In genomic region chr20:45051497-45052060, GRCh38 we compare ENCODE assay signal across 3 cellular contexts.
TF ChIP-seq lines count a peak whose summit lies in the region.

No MANE protein-coding gene starts in this region.

TF ChIP-seq in SK-N-SH, 30 proteins besides CTCF, POLR2A, EP300 and RAD21:
- TF ChIP-seq GATA2 (CRISPR knock-in tag; IDR thresholded peaks at IDR 0.05), result no peak
- no peak for TF ChIP-seq TAF1 (IDR thresholded peaks at IDR 0.05; ENCODE audit: borderline replicate concordance, low read depth, low read length)
- TF ChIP-seq MXI1 (IDR thresholded peaks at IDR 0.05; ENCODE audit: low read depth, low read length), result no peak
- no peak for TF ChIP-seq ELF1 (IDR thresholded peaks at IDR 0.05)
- TF ChIP-seq TEAD4 (IDR thresholded peaks at IDR 0.05; ENCODE audit: borderline replicate concordance, insufficient read depth), result no peak
- no peak for TF ChIP-seq RXRA (IDR thresholded peaks at IDR 0.05; ENCODE audit: borderline replicate concordance, low read depth)
- no peak for TF ChIP-seq IRF3 (IDR thresholded peaks at IDR 0.05; ENCODE audit: low read depth, low read length)
- TF ChIP-seq FOSL2 (IDR thresholded peaks at IDR 0.05; ENCODE audit: borderline replicate concordance, low read depth), result no peak
- TF ChIP-seq EZH2phosphoT487 (IDR thresholded peaks at IDR 0.05; ENCODE audit: borderline replicate concordance, low read depth), result no peak
- TF ChIP-seq CHD2 (IDR thresholded peaks at IDR 0.05; ENCODE audit: low read length, partially characterized antibody), result no peak
- no peak for TF ChIP-seq TCF12 (IDR thresholded peaks at IDR 0.05)
- no peak for TF ChIP-seq ZBTB33 (IDR thresholded peaks at IDR 0.05; ENCODE audit: borderline replicate concordance, low read depth)

TF ChIP-seq in SK-N-SH treated with all-trans-retinoic acid at 6 μM for 48 hours, 23 proteins besides CTCF, POLR2A, EP300 and RAD21:
- TF ChIP-seq ISL1 (CRISPR knock-in tag; IDR thresholded peaks at IDR 0.05), result no peak
- TF ChIP-seq ARNTL (CRISPR knock-in tag; IDR thresholded peaks at IDR 0.05; ENCODE audit: borderline replicate concordance, low read depth), result no peak
- no peak for TF ChIP-seq ESRRG (CRISPR knock-in tag; IDR thresholded peaks at IDR 0.05)
- no peak for TF ChIP-seq PPARA (CRISPR knock-in tag; IDR thresholded peaks at IDR 0.05; ENCODE audit: borderline replicate concordance)
- TF ChIP-seq SNAI2 (CRISPR knock-in tag; IDR thresholded peaks at IDR 0.05), result no peak
- TF ChIP-seq GLIS3 (CRISPR knock-in tag; IDR thresholded peaks at IDR 0.05), result no peak
- no peak for TF ChIP-seq BACH2 (CRISPR knock-in tag; IDR thresholded peaks at IDR 0.05; ENCODE audit: borderline replicate concordance)
- TF ChIP-seq OSR1 (CRISPR knock-in tag; IDR thresholded peaks at IDR 0.05), result no peak
- TF ChIP-seq, protein P1, sequence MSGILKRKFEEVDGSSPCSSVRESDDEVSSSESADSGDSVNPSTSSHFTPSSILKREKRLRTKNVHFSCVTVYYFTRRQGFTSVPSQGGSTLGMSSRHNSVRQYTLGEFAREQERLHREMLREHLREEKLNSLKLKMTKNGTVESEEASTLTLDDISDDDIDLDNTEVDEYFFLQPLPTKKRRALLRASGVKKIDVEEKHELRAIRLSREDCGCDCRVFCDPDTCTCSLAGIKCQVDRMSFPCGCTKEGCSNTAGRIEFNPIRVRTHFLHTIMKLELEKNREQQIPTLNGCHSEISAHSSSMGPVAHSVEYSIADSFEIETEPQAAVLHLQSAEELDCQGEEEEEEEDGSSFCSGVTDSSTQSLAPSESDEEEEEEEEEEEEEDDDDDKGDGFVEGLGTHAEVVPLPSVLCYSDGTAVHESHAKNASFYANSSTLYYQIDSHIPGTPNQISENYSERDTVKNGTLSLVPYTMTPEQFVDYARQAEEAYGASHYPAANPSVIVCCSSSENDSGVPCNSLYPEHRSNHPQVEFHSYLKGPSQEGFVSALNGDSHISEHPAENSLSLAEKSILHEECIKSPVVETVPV (CRISPR knock-in tag; IDR thresholded peaks at IDR 0.05), result no peak
- TF ChIP-seq ZNF8 (CRISPR knock-in tag; IDR thresholded peaks at IDR 0.05), result no peak
- TF ChIP-seq, protein P2, sequence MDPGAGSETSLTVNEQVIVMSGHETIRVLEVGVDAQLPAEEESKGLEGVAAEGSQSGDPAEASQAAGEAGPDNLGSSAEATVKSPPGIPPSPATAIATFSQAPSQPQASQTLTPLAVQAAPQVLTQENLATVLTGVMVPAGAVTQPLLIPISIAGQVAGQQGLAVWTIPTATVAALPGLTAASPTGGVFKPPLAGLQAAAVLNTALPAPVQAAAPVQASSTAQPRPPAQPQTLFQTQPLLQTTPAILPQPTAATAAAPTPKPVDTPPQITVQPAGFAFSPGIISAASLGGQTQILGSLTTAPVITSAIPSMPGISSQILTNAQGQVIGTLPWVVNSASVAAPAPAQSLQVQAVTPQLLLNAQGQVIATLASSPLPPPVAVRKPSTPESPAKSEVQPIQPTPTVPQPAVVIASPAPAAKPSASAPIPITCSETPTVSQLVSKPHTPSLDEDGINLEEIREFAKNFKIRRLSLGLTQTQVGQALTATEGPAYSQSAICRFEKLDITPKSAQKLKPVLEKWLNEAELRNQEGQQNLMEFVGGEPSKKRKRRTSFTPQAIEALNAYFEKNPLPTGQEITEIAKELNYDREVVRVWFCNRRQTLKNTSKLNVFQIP (CRISPR knock-in tag; IDR thresholded peaks at IDR 0.05; ENCODE audit: borderline replicate concordance, low read depth), result no peak
- TF ChIP-seq ZFP3 (CRISPR knock-in tag; IDR thresholded peaks at IDR 0.05), result no peak
- no peak for TF ChIP-seq ZFP30 (CRISPR knock-in tag; IDR thresholded peaks at IDR 0.05)
- TF ChIP-seq, protein P3, sequence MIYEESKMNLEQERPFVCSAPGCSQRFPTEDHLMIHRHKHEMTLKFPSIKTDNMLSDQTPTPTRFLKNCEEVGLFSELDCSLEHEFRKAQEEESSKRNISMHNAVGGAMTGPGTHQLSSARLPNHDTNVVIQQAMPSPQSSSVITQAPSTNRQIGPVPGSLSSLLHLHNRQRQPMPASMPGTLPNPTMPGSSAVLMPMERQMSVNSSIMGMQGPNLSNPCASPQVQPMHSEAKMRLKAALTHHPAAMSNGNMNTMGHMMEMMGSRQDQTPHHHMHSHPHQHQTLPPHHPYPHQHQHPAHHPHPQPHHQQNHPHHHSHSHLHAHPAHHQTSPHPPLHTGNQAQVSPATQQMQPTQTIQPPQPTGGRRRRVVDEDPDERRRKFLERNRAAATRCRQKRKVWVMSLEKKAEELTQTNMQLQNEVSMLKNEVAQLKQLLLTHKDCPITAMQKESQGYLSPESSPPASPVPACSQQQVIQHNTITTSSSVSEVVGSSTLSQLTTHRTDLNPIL (CRISPR knock-in tag; IDR thresholded peaks at IDR 0.05; ENCODE audit: low read depth), result no peak
- TF ChIP-seq TCF4 (CRISPR knock-in tag; IDR thresholded peaks at IDR 0.05; ENCODE audit: borderline replicate concordance), result no peak
- TF ChIP-seq ZNF70 (CRISPR knock-in tag; IDR thresholded peaks at IDR 0.05), result no peak
- TF ChIP-seq ZC3H10 (CRISPR knock-in tag; IDR thresholded peaks at IDR 0.05), result no peak
- TF ChIP-seq CSDC2 (CRISPR knock-in tag; IDR thresholded peaks at IDR 0.05), result no peak
- TF ChIP-seq TSHZ2 (CRISPR knock-in tag; IDR thresholded peaks at IDR 0.05), result no peak

TF ChIP-seq in GM23338, 12 proteins besides CTCF, POLR2A, EP300 and RAD21:
- no peak for TF ChIP-seq ZNF331 (CRISPR knock-in tag; IDR thresholded peaks at IDR 0.05; ENCODE audit: low read depth)
- TF ChIP-seq CREB1 (CRISPR knock-in tag; IDR thresholded peaks at IDR 0.05; ENCODE audit: low read depth), result no peak
- TF ChIP-seq, protein P4, sequence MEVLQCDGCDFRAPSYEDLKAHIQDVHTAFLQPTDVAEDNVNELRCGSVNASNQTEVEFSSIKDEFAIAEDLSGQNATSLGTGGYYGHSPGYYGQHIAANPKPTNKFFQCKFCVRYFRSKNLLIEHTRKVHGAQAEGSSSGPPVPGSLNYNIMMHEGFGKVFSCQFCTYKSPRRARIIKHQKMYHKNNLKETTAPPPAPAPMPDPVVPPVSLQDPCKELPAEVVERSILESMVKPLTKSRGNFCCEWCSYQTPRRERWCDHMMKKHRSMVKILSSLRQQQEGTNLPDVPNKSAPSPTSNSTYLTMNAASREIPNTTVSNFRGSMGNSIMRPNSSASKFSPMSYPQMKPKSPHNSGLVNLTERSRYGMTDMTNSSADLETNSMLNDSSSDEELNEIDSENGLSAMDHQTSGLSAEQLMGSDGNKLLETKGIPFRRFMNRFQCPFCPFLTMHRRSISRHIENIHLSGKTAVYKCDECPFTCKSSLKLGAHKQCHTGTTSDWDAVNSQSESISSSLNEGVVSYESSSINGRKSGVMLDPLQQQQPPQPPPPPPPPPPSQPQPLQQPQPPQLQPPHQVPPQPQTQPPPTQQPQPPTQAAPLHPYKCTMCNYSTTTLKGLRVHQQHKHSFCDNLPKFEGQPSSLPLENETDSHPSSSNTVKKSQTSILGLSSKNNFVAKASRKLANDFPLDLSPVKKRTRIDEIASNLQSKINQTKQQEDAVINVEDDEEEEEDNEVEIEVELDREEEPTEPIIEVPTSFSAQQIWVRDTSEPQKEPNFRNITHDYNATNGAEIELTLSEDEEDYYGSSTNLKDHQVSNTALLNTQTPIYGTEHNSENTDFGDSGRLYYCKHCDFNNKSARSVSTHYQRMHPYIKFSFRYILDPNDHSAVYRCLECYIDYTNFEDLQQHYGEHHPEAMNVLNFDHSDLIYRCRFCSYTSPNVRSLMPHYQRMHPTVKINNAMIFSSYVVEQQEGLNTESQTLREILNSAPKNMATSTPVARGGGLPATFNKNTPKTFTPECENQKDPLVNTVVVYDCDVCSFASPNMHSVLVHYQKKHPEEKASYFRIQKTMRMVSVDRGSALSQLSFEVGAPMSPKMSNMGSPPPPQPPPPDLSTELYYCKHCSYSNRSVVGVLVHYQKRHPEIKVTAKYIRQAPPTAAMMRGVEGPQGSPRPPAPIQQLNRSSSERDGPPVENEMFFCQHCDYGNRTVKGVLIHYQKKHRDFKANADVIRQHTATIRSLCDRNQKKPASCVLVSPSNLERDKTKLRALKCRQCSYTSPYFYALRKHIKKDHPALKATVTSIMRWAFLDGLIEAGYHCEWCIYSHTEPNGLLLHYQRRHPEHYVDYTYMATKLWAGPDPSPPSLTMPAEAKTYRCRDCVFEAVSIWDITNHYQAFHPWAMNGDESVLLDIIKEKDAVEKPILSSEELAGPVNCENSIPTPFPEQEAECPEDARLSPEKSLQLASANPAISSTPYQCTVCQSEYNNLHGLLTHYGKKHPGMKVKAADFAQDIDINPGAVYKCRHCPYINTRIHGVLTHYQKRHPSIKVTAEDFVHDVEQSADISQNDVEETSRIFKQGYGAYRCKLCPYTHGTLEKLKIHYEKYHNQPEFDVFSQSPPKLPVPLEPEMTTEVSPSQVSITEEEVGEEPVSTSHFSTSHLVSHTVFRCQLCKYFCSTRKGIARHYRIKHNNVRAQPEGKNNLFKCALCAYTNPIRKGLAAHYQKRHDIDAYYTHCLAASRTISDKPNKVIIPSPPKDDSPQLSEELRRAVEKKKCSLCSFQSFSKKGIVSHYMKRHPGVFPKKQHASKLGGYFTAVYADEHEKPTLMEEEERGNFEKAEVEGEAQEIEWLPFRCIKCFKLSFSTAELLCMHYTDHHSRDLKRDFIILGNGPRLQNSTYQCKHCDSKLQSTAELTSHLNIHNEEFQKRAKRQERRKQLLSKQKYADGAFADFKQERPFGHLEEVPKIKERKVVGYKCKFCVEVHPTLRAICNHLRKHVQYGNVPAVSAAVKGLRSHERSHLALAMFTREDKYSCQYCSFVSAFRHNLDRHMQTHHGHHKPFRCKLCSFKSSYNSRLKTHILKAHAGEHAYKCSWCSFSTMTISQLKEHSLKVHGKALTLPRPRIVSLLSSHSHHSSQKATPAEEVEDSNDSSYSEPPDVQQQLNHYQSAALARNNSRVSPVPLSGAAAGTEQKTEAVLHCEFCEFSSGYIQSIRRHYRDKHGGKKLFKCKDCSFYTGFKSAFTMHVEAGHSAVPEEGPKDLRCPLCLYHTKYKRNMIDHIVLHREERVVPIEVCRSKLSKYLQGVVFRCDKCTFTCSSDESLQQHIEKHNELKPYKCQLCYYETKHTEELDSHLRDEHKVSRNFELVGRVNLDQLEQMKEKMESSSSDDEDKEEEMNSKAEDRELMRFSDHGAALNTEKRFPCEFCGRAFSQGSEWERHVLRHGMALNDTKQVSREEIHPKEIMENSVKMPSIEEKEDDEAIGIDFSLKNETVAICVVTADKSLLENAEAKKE (CRISPR knock-in tag; IDR thresholded peaks at IDR 0.05), result no peak
- TF ChIP-seq REST (IDR thresholded peaks at IDR 0.05; ENCODE audit: unreplicated experiment), result no peak
- no peak for TF ChIP-seq NANOG (IDR thresholded peaks at IDR 0.05; ENCODE audit: borderline replicate concordance)
- no peak for TF ChIP-seq POLR2AphosphoS5 (IDR thresholded peaks at IDR 0.05; ENCODE audit: low read depth)
- no peak for TF ChIP-seq ZNF114 (CRISPR knock-in tag; IDR thresholded peaks at IDR 0.05)
- TF ChIP-seq, protein P5, sequence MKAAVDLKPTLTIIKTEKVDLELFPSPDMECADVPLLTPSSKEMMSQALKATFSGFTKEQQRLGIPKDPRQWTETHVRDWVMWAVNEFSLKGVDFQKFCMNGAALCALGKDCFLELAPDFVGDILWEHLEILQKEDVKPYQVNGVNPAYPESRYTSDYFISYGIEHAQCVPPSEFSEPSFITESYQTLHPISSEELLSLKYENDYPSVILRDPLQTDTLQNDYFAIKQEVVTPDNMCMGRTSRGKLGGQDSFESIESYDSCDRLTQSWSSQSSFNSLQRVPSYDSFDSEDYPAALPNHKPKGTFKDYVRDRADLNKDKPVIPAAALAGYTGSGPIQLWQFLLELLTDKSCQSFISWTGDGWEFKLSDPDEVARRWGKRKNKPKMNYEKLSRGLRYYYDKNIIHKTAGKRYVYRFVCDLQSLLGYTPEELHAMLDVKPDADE (IDR thresholded peaks at IDR 0.05), result no peak
- no peak for TF ChIP-seq STAT1 (IDR thresholded peaks at IDR 0.05; ENCODE audit: unreplicated experiment)
- TF ChIP-seq JUNB (IDR thresholded peaks at IDR 0.05; ENCODE audit: unreplicated experiment), result no peak
- TF ChIP-seq EZH2 (IDR thresholded peaks at IDR 0.05; ENCODE audit: low read depth, unreplicated experiment), result no peak
- TF ChIP-seq EZH2phosphoT487 (IDR thresholded peaks at IDR 0.05; ENCODE audit: unreplicated experiment), result no peak
